In genomic region chrX:28124416-28124815, GRCh38 we compare ENCODE assay signal across 28 cellular contexts.
"Had no signal": no experiment of that assay in that cellular context is flagged by ENCODE, and none has a peak within 500 bp of the region (broad histone marks: within the 10 kb centered on the region; RNA-seq: fewer than 3 reads in every experiment).

No MANE protein-coding gene starts in this region.

- H3K9me3 Mint-ChIP-seq: activated CD4-positive, alpha-beta memory T cell treated with anti-CD3 and anti-CD28 coated beads, Interleukin-2, amount 10 ng/mL, durations not matched to agents 7 days and 5 days; brain; neural crest cell had no signal

- H3K4me1 ChIP-seq: esophagus muscularis mucosa, gastrocnemius medialis, lower lobe of right lung, sigmoid colon, testis, uterus had no signal

- H3K36me3 ChIP-seq: esophagus muscularis mucosa, gastrocnemius medialis, lower lobe of right lung, sigmoid colon, uterus had no signal

- H3K27ac Mint-ChIP-seq: activated CD4-positive, alpha-beta memory T cell treated with anti-CD3 and anti-CD28 coated beads, Interleukin-2, amount 10 ng/mL, durations not matched to agents 7 days and 5 days; activated naive CD8-positive, alpha-beta T cell treated with anti-CD3 and anti-CD28 coated beads, Interleukin-2, amount 50 U/mL, for 24 hours; brain; naive B cell; stimulated activated naive B cell treated with anti-CD40 and anti-IgM and Interleukin-4, amounts not matched to agents 10 μg/mL and 1 μg/mL and 100 μg/mL, for 72 hours had no signal

- H3K4me1 Mint-ChIP-seq: activated CD4-positive, alpha-beta memory T cell treated with anti-CD3 and anti-CD28 coated beads, Interleukin-2, amount 10 ng/mL, durations not matched to agents 7 days and 5 days; activated naive CD8-positive, alpha-beta T cell treated with anti-CD3 and anti-CD28 coated beads, Interleukin-2, amount 50 U/mL, for 24 hours; brain; naive B cell; neural crest cell; stimulated activated naive B cell treated with anti-CD40 and anti-IgM and Interleukin-4, amounts not matched to agents 10 μg/mL and 1 μg/mL and 100 μg/mL, for 72 hours had no signal

- H3K36me3 Mint-ChIP-seq: brain; naive B cell; stimulated activated naive B cell treated with anti-CD40 and anti-IgM and Interleukin-4, amounts not matched to agents 10 μg/mL and 1 μg/mL and 100 μg/mL, for 72 hours had no signal

- H3K4me3 ChIP-seq: esophagus muscularis mucosa, gastrocnemius medialis, lower lobe of right lung, sigmoid colon, smooth muscle cell, testis, uterus had no signal

- DNase-seq: activated CD4-positive, alpha-beta memory T cell treated with anti-CD3 and anti-CD28 coated beads, Interleukin-2, amount 10 ng/mL, durations not matched to agents 7 days and 5 days; activated CD4-positive, alpha-beta T cell treated with anti-CD3 and anti-CD28 coated beads for 48 hours; activated effector memory CD4-positive, alpha-beta T cell treated with anti-CD3 and anti-CD28 coated beads, Interleukin-2, amount 50 U/mL, for 16 hours; activated naive CD4-positive, alpha-beta T cell treated with anti-CD3 and anti-CD28 coated beads, Interleukin-2, amount 50 U/mL, for 16 hours; activated naive CD8-positive, alpha-beta T cell treated with anti-CD3 and anti-CD28 coated beads, Interleukin-2, amount 50 U/mL, for 24 hours; activated T-cell treated with anti-CD3 and anti-CD28 coated beads for 4 hours; anterior cingulate cortex; central memory CD4-positive, alpha-beta T cell; effector memory CD4-positive, alpha-beta T cell; gastrocnemius medialis; head of caudate nucleus; hypothalamus; left colon; lower lobe of right lung; naive B cell; occipital lobe; retina; sigmoid colon; stimulated activated CD4-positive, alpha-beta T cell treated with anti-CD3 and anti-CD28 coated beads, Interleukin-2, amount 100 ng/mL, for 48 hours; stimulated activated CD8-positive, alpha-beta memory T cell treated with anti-CD3 and anti-CD28 coated beads, Interleukin-4, amount 100 ng/mL, for 48 hours; stimulated activated naive B cell treated with anti-CD40 and anti-IgM and Interleukin-4, amounts not matched to agents 10 μg/mL and 1 μg/mL and 100 μg/mL, for 72 hours; testis; trophoblast cell; uterus had no signal

- H3K4me2 ChIP-seq: smooth muscle cell had no signal

- H3K27ac ChIP-seq: esophagus muscularis mucosa, gastrocnemius medialis, lower lobe of right lung, sigmoid colon, testis, uterus had no signal

- H3K27me3 Mint-ChIP-seq: activated CD4-positive, alpha-beta memory T cell treated with anti-CD3 and anti-CD28 coated beads, Interleukin-2, amount 10 ng/mL, durations not matched to agents 7 days and 5 days; activated naive CD8-positive, alpha-beta T cell treated with anti-CD3 and anti-CD28 coated beads, Interleukin-2, amount 50 U/mL, for 24 hours; brain; naive B cell; stimulated activated naive B cell treated with anti-CD40 and anti-IgM and Interleukin-4, amounts not matched to agents 10 μg/mL and 1 μg/mL and 100 μg/mL, for 72 hours had no signal

- H3K27me3 ChIP-seq: esophagus muscularis mucosa, gastrocnemius medialis, sigmoid colon, testis, uterus had no signal

- ATAC-seq: activated naive CD8-positive, alpha-beta T cell treated with anti-CD3 and anti-CD28 coated beads, Interleukin-2, amount 50 U/mL, for 24 hours; gastrocnemius medialis; left colon; lower lobe of right lung; stimulated activated naive B cell treated with anti-CD40 and anti-IgM and Interleukin-4, amounts not matched to agents 10 μg/mL and 1 μg/mL and 100 μg/mL, for 72 hours had no signal

- H3K4me3 Mint-ChIP-seq: activated CD4-positive, alpha-beta memory T cell treated with anti-CD3 and anti-CD28 coated beads, Interleukin-2, amount 10 ng/mL, durations not matched to agents 7 days and 5 days; activated naive CD8-positive, alpha-beta T cell treated with anti-CD3 and anti-CD28 coated beads, Interleukin-2, amount 50 U/mL, for 24 hours; brain; naive B cell; neural crest cell; stimulated activated naive B cell treated with anti-CD40 and anti-IgM and Interleukin-4, amounts not matched to agents 10 μg/mL and 1 μg/mL and 100 μg/mL, for 72 hours had no signal

- H3K9me3 ChIP-seq: esophagus muscularis mucosa, gastrocnemius medialis, lower lobe of right lung, sigmoid colon, testis, uterus had no signal
